30 cellular contexts compared by ENCODE assay signal in genomic region chr2:21307037-21307436, GRCh38.
DNase-seq lines count a peak whose midpoint lies in the region; ATAC-seq and TF ChIP-seq lines count a peak whose summit lies in the region.
"Had no signal": no experiment of that assay in that cellular context is flagged by ENCODE, and none has a peak within 500 bp of the region (broad histone marks: within the 10 kb centered on the region; RNA-seq: fewer than 3 reads in every experiment).

No MANE protein-coding gene starts in this region.

- POLR2A ChIA-PET in Caco-2 (lab: Charles Lee), result interaction anchor here (1.0 kb wide), 1 partner anchor 860 kb away, joined by 3 read pairs; the partner anchor contains the start of gene RHOB

- no peak for TF ChIP-seq EP300 in esophagus muscularis mucosa (IDR thresholded peaks at IDR 0.05)

- no TSS peak for BruUV-seq in Caco-2 (replicated peaks; lab: Mats Ljungman, UMichigan)

- H3K27ac ChIP-seq in esophagus muscularis mucosa (replicated peaks in 1 of 4), result no peak overlapping the region
- H3K27ac ChIP-seq: 22Rv1; A549; BLaER1; BLaER1 treated with 17β-estradiol and CSF1 and Interleukin-3, amounts not matched to agents 10 nM and 100 nM; C4-2B had no signal

- CTCF ChIA-PET in Caco-2 (lab: Charles Lee), result interaction anchor here (0.9 to 1.3 kb wide), 2 partner anchors 9 to 37 kb away, joined by 3 to 7 read pairs; no protein-coding TSS in a partner anchor

- H3K4me1 Mint-ChIP-seq in Caco-2 (ENCODE audit: low read depth, unreplicated experiment), result peaks cover under 1% of the 10 kb centered on the region
- no peaks in the 10 kb centered on the region for H3K4me1 Mint-ChIP-seq in activated T-helper 17 cell treated with anti-CD3 and anti-CD28 coated beads, Interleukin-2, amount 50 U/mL, for 72 hours
- H3K4me1 Mint-ChIP-seq: B cell; CD4-positive, alpha-beta memory T cell; CD4-positive, CD25-positive, alpha-beta regulatory T cell; CD8-positive, alpha-beta memory T cell had no signal

- DNase-seq in Caco-2 (peak; percentile 64 to 73), esophagus muscularis mucosa (ENCODE audit: extremely low spot score) (peak; percentile 21)
- DNase-seq: 8988T; ACHN; AML-193; BE2C; C1 segment of cervical spinal cord; Calu3; CD4-positive, alpha-beta memory T cell; CD4-positive, alpha-beta T cell; CD4-positive, CD25-positive, alpha-beta regulatory T cell; CD8-positive, alpha-beta memory T cell; CD8-positive, alpha-beta T cell; COR-L47; DMS 273 treated with DMSO at 0.1 percent for 48 hours; DMS153; DMS53; DMS79; DMS79 treated with DMSO at 0.1 percent for 48 hours; DND-41; EL had no signal

- H3K27ac Mint-ChIP-seq in Caco-2 (ENCODE audit: unreplicated experiment), result no peak overlapping the region
- H3K27ac Mint-ChIP-seq in activated T-helper 17 cell treated with anti-CD3 and anti-CD28 coated beads, Interleukin-2, amount 50 U/mL, for 72 hours, result no peak overlapping the region
- H3K27ac Mint-ChIP-seq: B cell; CD14-positive monocyte; CD4-positive, alpha-beta memory T cell; CD4-positive, alpha-beta T cell; CD8-positive, alpha-beta memory T cell; CD8-positive, alpha-beta T cell had no signal

- H3K27me3 ChIP-seq in Caco-2 (replicated peaks; ENCODE audit: control insufficient read depth, insufficient read depth, low read length) (no peaks in the 10 kb centered on the region; the same call in 1 of the 2 replicates), esophagus muscularis mucosa (no peaks in the 10 kb centered on the region)
- H3K27me3 ChIP-seq: BE2C; BLaER1; BLaER1 treated with 17β-estradiol and CSF1 and Interleukin-3, amounts not matched to agents 10 nM and 100 nM had no signal

- H3K27me3 Mint-ChIP-seq in Caco-2 (ENCODE audit: insufficient read depth, unreplicated experiment), result no peaks in the 10 kb centered on the region
- no peaks in the 10 kb centered on the region for H3K27me3 Mint-ChIP-seq in activated T-helper 17 cell treated with anti-CD3 and anti-CD28 coated beads, Interleukin-2, amount 50 U/mL, for 72 hours
- H3K27me3 Mint-ChIP-seq: B cell; CD4-positive, alpha-beta memory T cell; CD4-positive, alpha-beta T cell; CD4-positive, CD25-positive, alpha-beta regulatory T cell; CD8-positive, alpha-beta memory T cell had no signal

- H3K9me3 Mint-ChIP-seq in Caco-2 (ENCODE audit: unreplicated experiment), result no peaks in the 10 kb centered on the region
- no peaks in the 10 kb centered on the region for H3K9me3 Mint-ChIP-seq in activated T-helper 17 cell treated with anti-CD3 and anti-CD28 coated beads, Interleukin-2, amount 50 U/mL, for 72 hours
- H3K9me3 Mint-ChIP-seq: CD14-positive monocyte; CD4-positive, alpha-beta memory T cell; CD4-positive, alpha-beta T cell; CD4-positive, CD25-positive, alpha-beta regulatory T cell; CD8-positive, alpha-beta memory T cell; CD8-positive, alpha-beta T cell had no signal

- no peaks in the 10 kb centered on the region for H3K36me3 Mint-ChIP-seq in Caco-2 (ENCODE audit: insufficient read depth, unreplicated experiment)
- H3K36me3 Mint-ChIP-seq in activated T-helper 17 cell treated with anti-CD3 and anti-CD28 coated beads, Interleukin-2, amount 50 U/mL, for 72 hours (ENCODE audit: low read depth), result no peaks in the 10 kb centered on the region
- H3K36me3 Mint-ChIP-seq: CD14-positive monocyte; CD4-positive, alpha-beta memory T cell; CD4-positive, CD25-positive, alpha-beta regulatory T cell; CD8-positive, alpha-beta memory T cell; CD8-positive, alpha-beta T cell had no signal

- 95% methylated on average over 1 of the region's 1 CpG for WGBS in esophagus muscularis mucosa

- H3K9me3 ChIP-seq in Caco-2 (no peaks in the 10 kb centered on the region), esophagus muscularis mucosa (no peaks in the 10 kb centered on the region)
- H3K9me3 ChIP-seq: A549; BE2C; BLaER1; BLaER1 treated with 17β-estradiol and CSF1 and Interleukin-3, amounts not matched to agents 10 nM and 100 nM had no signal

- no peak for TF ChIP-seq POLR2A in esophagus muscularis mucosa (IDR thresholded peaks at IDR 0.05; ENCODE audit: low read depth)

- H3K4me1 ChIP-seq in Caco-2 (peaks cover 35% of the 10 kb centered on the region), esophagus muscularis mucosa (peaks cover 0 to 2% (median 0%) of the 10 kb centered on the region in 4 donors)
- H3K4me1 ChIP-seq: A549; BLaER1; BLaER1 treated with 17β-estradiol and CSF1 and Interleukin-3, amounts not matched to agents 10 nM and 100 nM had no signal

- intact Hi-C loops in Caco-2 (cut with micrococcal nuclease; ENCODE audit: unreplicated experiment), result loop anchor here (1.0 to 2.0 kb wide), 3 partner anchors 19 to 130 kb away; no protein-coding TSS in a partner anchor
- intact Hi-C loops in esophagus muscularis mucosa (cut with DNase I), result no loop called here

- no peak for ATAC-seq in GM21515 (IDR thresholded peaks at IDR 0.05; ENCODE audit: unreplicated experiment)
- ATAC-seq in activated T-helper 17 cell treated with anti-CD3 and anti-CD28 coated beads, Interleukin-2, amount 50 U/mL, for 72 hours (replicated peaks), result no peak
- ATAC-seq: A549; CD8-positive, alpha-beta T cell had no signal

- no peaks in the 10 kb centered on the region for H3K36me3 ChIP-seq in Caco-2 (ENCODE audit: control insufficient read depth, insufficient read depth, low read length)
- H3K36me3 ChIP-seq in esophagus muscularis mucosa, result no peaks in the 10 kb centered on the region
- H3K36me3 ChIP-seq: BE2C; BLaER1; BLaER1 treated with 17β-estradiol and CSF1 and Interleukin-3, amounts not matched to agents 10 nM and 100 nM had no signal

- TF ChIP-seq CTCF in Caco-2 (IDR thresholded peaks at IDR 0.05; ENCODE audit: insufficient read depth in 1 of 2, low read depth in 1 of 2, low read length in 1 of 2, severe bottlenecking in 1 of 2, unreplicated experiment in 1 of 2), result no peak
- TF ChIP-seq CTCF in esophagus muscularis mucosa (IDR thresholded peaks at IDR 0.05), result no peak

- H3K4me3 Mint-ChIP-seq in Caco-2 (ENCODE audit: unreplicated experiment), result no peak overlapping the region
- no peak overlapping the region for H3K4me3 Mint-ChIP-seq in activated T-helper 17 cell treated with anti-CD3 and anti-CD28 coated beads, Interleukin-2, amount 50 U/mL, for 72 hours
- H3K4me3 Mint-ChIP-seq: B cell; CD14-positive monocyte; CD4-positive, alpha-beta memory T cell; CD4-positive, alpha-beta T cell; CD4-positive, CD25-positive, alpha-beta regulatory T cell; CD8-positive, alpha-beta memory T cell; CD8-positive, alpha-beta T cell had no signal

- H3K4me3 ChIP-seq in Caco-2 (ENCODE audit: low read depth, low read length) (no peak overlapping the region), esophagus muscularis mucosa (no peak overlapping the region)
- H3K4me3 ChIP-seq: A549; BLaER1; BLaER1 treated with 17β-estradiol and CSF1 and Interleukin-3, amounts not matched to agents 10 nM and 100 nM had no signal
